Comparison of ENCODE assay signal across 13 cellular contexts in genomic region chr15:92306662-92307061, GRCh38.
DNase-seq lines count a peak whose midpoint lies in the region; ATAC-seq and TF ChIP-seq lines count a peak whose summit lies in the region.
"Had no signal": no experiment of that assay in that cellular context is flagged by ENCODE, and none has a peak within 500 bp of the region (broad histone marks: within the 10 kb centered on the region; RNA-seq: fewer than 3 reads in every experiment).

No MANE protein-coding gene starts in this region.

- no peak for TF ChIP-seq CTCF in SK-N-SH (IDR thresholded peaks at IDR 0.05)
- peak; percentile 47 for TF ChIP-seq CTCF in chondrocyte (IDR thresholded peaks at IDR 0.05)
- peak; percentile 54 for TF ChIP-seq CTCF in progenitor cell of endocrine pancreas (IDR thresholded peaks at IDR 0.05; ENCODE audit: unreplicated experiment)
- TF ChIP-seq CTCF in thyroid gland (IDR thresholded peaks at IDR 0.05): no peak

- no peaks in the 10 kb centered on the region for H4K20me1 ChIP-seq in SK-N-SH (ENCODE audit: insufficient read depth)

- H3K9ac ChIP-seq in SK-N-SH: no peak overlapping the region

- H3K4me1 Mint-ChIP-seq in chondrocyte (ENCODE audit: low read depth) (no peaks in the 10 kb centered on the region), progenitor cell of endocrine pancreas (ENCODE audit: low read depth) (no peaks in the 10 kb centered on the region)

- TF ChIP-seq EP300 in SK-N-SH (IDR thresholded peaks at IDR 0.05; ENCODE audit: borderline replicate concordance in 1 of 2, low read depth in 1 of 2, low read length in 1 of 2): no peak

- CTCF ChIA-PET in SK-N-SH (lab: Yijun Ruan, JAX): interaction anchor here (0.7 to 1.4 kb wide), 6 partner anchors 11 to 176 kb away, joined by 3 to 10 read pairs (median 4); no protein-coding TSS in a partner anchor

- H3K27me3 ChIP-seq in SK-N-SH (ENCODE audit: insufficient read depth): no peaks in the 10 kb centered on the region
- no peaks in the 10 kb centered on the region for H3K27me3 ChIP-seq in thyroid gland

- H3K27ac Mint-ChIP-seq in chondrocyte (ENCODE audit: unreplicated experiment): no peak overlapping the region
- H3K27ac Mint-ChIP-seq in progenitor cell of endocrine pancreas: no peak overlapping the region
- H3K27ac Mint-ChIP-seq: HFFc6 had no signal

- H3K4me1 ChIP-seq in SK-N-SH (ENCODE audit: control insufficient read depth in 1 of 2, insufficient read depth in 2 of 2, low read depth in 1 of 2, low read length in 1 of 2) (no peaks in the 10 kb centered on the region; a peak in 1 of 4 replicates), thyroid gland (no peaks in the 10 kb centered on the region)

- H3K4me3 ChIP-seq in SK-N-SH (ENCODE audit: low read depth in 2 of 2, low read length in 1 of 2): peak overlapping the region in 1 of 2 experiments; percentile 35; a peak in 1 of 4 replicates
- no peak overlapping the region for H3K4me3 ChIP-seq in thyroid gland (replicated peaks in 1 of 3)

- no peak for TF ChIP-seq RAD21 in SK-N-SH (IDR thresholded peaks at IDR 0.05; ENCODE audit: low read length)

- DNase-seq in SK-N-SH: peak; percentile 52
- peak; percentile 37 for DNase-seq in NAMALWA (ENCODE audit: low spot score)
- no peak for DNase-seq in chondrocyte (ENCODE audit: low spot score)
- no peak for DNase-seq in progenitor cell of endocrine pancreas (ENCODE audit: low spot score, unreplicated experiment)
- DNase-seq in left colon: no peak
- no peak for DNase-seq in activated gamma-delta T cell (lab: John Stamatoyannopoulos, UW)
- no peak for DNase-seq in thyroid gland
- DNase-seq: activated CD8-positive, alpha-beta memory T cell treated with anti-CD3 and anti-CD28 coated beads for 24 hours; C1 segment of cervical spinal cord; HFFc6; posterior cingulate gyrus had no signal

- H3K4me3 Mint-ChIP-seq in chondrocyte (ENCODE audit: unreplicated experiment): no peak overlapping the region
- no peak overlapping the region for H3K4me3 Mint-ChIP-seq in progenitor cell of endocrine pancreas (ENCODE audit: low read depth)
- H3K4me3 Mint-ChIP-seq: central memory CD8-positive, alpha-beta T cell; HFFc6 had no signal

- H3K9me3 Mint-ChIP-seq in chondrocyte (ENCODE audit: low read depth) (peaks cover 4% of the 10 kb centered on the region), progenitor cell of endocrine pancreas (ENCODE audit: low read depth) (no peaks in the 10 kb centered on the region)
- H3K9me3 Mint-ChIP-seq: central memory CD8-positive, alpha-beta T cell had no signal

- no peaks in the 10 kb centered on the region for H3K9me3 ChIP-seq in SK-N-SH
- H3K9me3 ChIP-seq in thyroid gland: no peaks in the 10 kb centered on the region

- TF ChIP-seq POLR2A in thyroid gland (IDR thresholded peaks at IDR 0.05): no peak

- intact Hi-C loops in left colon (cut with DNase I, micrococcal nuclease): no loop called here
- intact Hi-C loops in thyroid gland (cut with DNase I): no loop called here

- POLR2A ChIA-PET in SK-N-SH (lab: Yijun Ruan, JAX): no interaction called here

- no peaks in the 10 kb centered on the region for H3K9me2 ChIP-seq in SK-N-SH

- no peak for ATAC-seq in SK-N-SH treated with all-trans-retinoic acid at 6 μM for 48 hours
- no peak for ATAC-seq in left colon

- no peaks in the 10 kb centered on the region for H3K79me2 ChIP-seq in SK-N-SH (ENCODE audit: insufficient read depth)

- no peak overlapping the region for H2AFZ ChIP-seq in SK-N-SH (ENCODE audit: low read depth)

- H3K36me3 Mint-ChIP-seq in chondrocyte (ENCODE audit: low read depth) (no peaks in the 10 kb centered on the region), progenitor cell of endocrine pancreas (ENCODE audit: insufficient read depth) (no peaks in the 10 kb centered on the region)

- 19% methylated on average over 4 of the region's 4 CpGs for WGBS in SK-N-SH (ENCODE audit: low lambda C conversion rate)
- 28 to 30% methylated on average over 4 of the region's 4 CpGs for WGBS in thyroid gland, 2 donors

- no peak overlapping the region for H3K4me2 ChIP-seq in SK-N-SH

- H3K36me3 ChIP-seq in SK-N-SH (replicated peaks in 1 of 2; ENCODE audit: control insufficient read depth in 1 of 2, insufficient read depth in 2 of 2, low read length in 1 of 2) (no peaks in the 10 kb centered on the region), thyroid gland (no peaks in the 10 kb centered on the region)

- H3F3A ChIP-seq in SK-N-SH (replicated peaks; ENCODE audit: insufficient read depth): no peaks in the 10 kb centered on the region

- H3K27me3 Mint-ChIP-seq in chondrocyte (ENCODE audit: low read depth): peaks cover 19% of the 10 kb centered on the region
- peaks cover 30% of the 10 kb centered on the region for H3K27me3 Mint-ChIP-seq in progenitor cell of endocrine pancreas

- H3K27ac ChIP-seq in SK-N-SH (ENCODE audit: low read depth in 2 of 2, low read length in 1 of 2) (no peak overlapping the region), thyroid gland (no peak overlapping the region)

TF ChIP-seq in SK-N-SH, 30 proteins besides CTCF, POLR2A, EP300 and RAD21:
- TF ChIP-seq REST (IDR thresholded peaks at IDR 0.05; ENCODE audit: low read depth, low read length): no peak
- no peak for TF ChIP-seq FOSL2 (IDR thresholded peaks at IDR 0.05; ENCODE audit: borderline replicate concordance, low read depth)
- TF ChIP-seq FOXM1 (IDR thresholded peaks at IDR 0.05; ENCODE audit: low read depth): no peak
- no peak for TF ChIP-seq SMC3 (IDR thresholded peaks at IDR 0.05; ENCODE audit: low read depth, low read length)
- TF ChIP-seq POLR2AphosphoS5 (IDR thresholded peaks at IDR 0.05; ENCODE audit: low read depth, low read length): no peak
- TF ChIP-seq YY1 (IDR thresholded peaks at IDR 0.05; ENCODE audit: low read depth): no peak
- TF ChIP-seq TEAD4 (IDR thresholded peaks at IDR 0.05; ENCODE audit: borderline replicate concordance, insufficient read depth): no peak
- no peak for TF ChIP-seq FOXJ3 (CRISPR knock-in tag; IDR thresholded peaks at IDR 0.05)

TF ChIP-seq in SK-N-SH treated with all-trans-retinoic acid at 6 μM for 48 hours, 23 proteins besides CTCF, POLR2A, EP300 and RAD21 (continues in another document):
- TF ChIP-seq BACH2 (CRISPR knock-in tag; IDR thresholded peaks at IDR 0.05; ENCODE audit: borderline replicate concordance) (no peak), ZNF8 (CRISPR knock-in tag; IDR thresholded peaks at IDR 0.05) (no peak), ZNF70 (CRISPR knock-in tag; IDR thresholded peaks at IDR 0.05) (no peak), ZNF565 (CRISPR knock-in tag; conservative IDR thresholded peaks at IDR 0.05; ENCODE audit: low read depth) (no peak), RARB (CRISPR knock-in tag; IDR thresholded peaks at IDR 0.05) (no peak), ZC3H10 (CRISPR knock-in tag; IDR thresholded peaks at IDR 0.05) (no peak), TCF4 (CRISPR knock-in tag; IDR thresholded peaks at IDR 0.05; ENCODE audit: borderline replicate concordance) (no peak), TOX (CRISPR knock-in tag; IDR thresholded peaks at IDR 0.05; ENCODE audit: borderline replicate concordance) (no peak), CREB5 (CRISPR knock-in tag; IDR thresholded peaks at IDR 0.05; ENCODE audit: low read depth) (no peak)
- TF ChIP-seq, protein P1, sequence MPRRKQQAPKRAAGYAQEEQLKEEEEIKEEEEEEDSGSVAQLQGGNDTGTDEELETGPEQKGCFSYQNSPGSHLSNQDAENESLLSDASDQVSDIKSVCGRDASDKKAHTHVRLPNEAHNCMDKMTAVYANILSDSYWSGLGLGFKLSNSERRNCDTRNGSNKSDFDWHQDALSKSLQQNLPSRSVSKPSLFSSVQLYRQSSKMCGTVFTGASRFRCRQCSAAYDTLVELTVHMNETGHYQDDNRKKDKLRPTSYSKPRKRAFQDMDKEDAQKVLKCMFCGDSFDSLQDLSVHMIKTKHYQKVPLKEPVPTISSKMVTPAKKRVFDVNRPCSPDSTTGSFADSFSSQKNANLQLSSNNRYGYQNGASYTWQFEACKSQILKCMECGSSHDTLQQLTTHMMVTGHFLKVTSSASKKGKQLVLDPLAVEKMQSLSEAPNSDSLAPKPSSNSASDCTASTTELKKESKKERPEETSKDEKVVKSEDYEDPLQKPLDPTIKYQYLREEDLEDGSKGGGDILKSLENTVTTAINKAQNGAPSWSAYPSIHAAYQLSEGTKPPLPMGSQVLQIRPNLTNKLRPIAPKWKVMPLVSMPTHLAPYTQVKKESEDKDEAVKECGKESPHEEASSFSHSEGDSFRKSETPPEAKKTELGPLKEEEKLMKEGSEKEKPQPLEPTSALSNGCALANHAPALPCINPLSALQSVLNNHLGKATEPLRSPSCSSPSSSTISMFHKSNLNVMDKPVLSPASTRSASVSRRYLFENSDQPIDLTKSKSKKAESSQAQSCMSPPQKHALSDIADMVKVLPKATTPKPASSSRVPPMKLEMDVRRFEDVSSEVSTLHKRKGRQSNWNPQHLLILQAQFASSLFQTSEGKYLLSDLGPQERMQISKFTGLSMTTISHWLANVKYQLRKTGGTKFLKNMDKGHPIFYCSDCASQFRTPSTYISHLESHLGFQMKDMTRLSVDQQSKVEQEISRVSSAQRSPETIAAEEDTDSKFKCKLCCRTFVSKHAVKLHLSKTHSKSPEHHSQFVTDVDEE (CRISPR knock-in tag; IDR thresholded peaks at IDR 0.05): no peak
- TF ChIP-seq, protein P2, sequence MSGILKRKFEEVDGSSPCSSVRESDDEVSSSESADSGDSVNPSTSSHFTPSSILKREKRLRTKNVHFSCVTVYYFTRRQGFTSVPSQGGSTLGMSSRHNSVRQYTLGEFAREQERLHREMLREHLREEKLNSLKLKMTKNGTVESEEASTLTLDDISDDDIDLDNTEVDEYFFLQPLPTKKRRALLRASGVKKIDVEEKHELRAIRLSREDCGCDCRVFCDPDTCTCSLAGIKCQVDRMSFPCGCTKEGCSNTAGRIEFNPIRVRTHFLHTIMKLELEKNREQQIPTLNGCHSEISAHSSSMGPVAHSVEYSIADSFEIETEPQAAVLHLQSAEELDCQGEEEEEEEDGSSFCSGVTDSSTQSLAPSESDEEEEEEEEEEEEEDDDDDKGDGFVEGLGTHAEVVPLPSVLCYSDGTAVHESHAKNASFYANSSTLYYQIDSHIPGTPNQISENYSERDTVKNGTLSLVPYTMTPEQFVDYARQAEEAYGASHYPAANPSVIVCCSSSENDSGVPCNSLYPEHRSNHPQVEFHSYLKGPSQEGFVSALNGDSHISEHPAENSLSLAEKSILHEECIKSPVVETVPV (CRISPR knock-in tag; IDR thresholded peaks at IDR 0.05): no peak

Comparison
In these comparisons a context has a peak if more than half of its experiments do, and no peak if none do; other contexts are left out.
1. DNase-seq: peak in SK-N-SH (single experiment) and NAMALWA (single experiment); none in chondrocyte (single experiment), progenitor cell of endocrine pancreas (single experiment), left colon (0 of 2), activated gamma-delta T cell (single experiment) and thyroid gland (0 of 2).
2. CTCF ChIP-seq: peak in chondrocyte (single experiment) and progenitor cell of endocrine pancreas (single experiment); none in SK-N-SH (single experiment) and thyroid gland (0 of 6).